ENCODE assay signal across 1 cellular context in the genomic region with DNA sequence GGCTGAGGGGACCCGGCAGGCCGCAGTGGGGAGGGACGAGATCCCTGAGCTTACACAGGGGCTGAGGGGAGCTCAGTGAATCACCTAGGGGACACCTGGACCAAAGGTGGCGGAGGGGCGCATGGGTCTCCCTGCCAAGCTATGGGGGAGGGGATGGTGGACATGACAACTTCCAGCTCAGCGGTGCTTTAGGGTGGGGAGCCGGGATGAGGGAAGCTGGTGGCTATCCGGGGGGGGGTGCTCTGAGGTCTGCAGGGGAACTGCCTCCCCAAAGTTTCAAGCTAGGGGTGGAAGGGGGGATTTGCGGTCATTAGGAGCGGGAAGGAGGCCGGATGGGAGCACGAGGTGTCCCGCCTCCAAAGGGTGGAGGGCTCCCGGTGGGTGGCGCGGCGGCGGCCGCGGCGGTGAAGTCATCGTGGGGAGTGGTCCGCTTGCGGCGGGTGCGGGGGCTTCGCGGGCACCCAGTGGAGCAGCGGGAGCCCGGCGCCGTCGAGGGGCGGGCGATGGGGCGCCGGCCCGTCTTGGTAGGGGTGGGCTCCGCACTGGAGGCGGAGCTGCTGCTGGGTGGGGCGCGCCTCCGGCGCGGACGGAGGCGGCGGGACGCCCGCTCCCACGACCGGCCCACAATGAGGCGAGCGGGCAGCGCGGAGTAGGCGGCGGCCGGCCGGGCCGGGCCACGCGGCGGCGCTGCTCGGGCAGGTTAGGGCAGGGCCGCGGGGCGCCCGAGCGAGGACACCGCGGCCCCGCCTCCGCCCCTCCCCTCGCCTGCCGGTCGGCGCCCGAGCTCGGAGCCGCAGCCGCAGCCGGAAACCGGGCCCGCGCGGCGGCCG.
TF ChIP-seq lines count a peak whose summit lies in the region.

A gene with protein sequence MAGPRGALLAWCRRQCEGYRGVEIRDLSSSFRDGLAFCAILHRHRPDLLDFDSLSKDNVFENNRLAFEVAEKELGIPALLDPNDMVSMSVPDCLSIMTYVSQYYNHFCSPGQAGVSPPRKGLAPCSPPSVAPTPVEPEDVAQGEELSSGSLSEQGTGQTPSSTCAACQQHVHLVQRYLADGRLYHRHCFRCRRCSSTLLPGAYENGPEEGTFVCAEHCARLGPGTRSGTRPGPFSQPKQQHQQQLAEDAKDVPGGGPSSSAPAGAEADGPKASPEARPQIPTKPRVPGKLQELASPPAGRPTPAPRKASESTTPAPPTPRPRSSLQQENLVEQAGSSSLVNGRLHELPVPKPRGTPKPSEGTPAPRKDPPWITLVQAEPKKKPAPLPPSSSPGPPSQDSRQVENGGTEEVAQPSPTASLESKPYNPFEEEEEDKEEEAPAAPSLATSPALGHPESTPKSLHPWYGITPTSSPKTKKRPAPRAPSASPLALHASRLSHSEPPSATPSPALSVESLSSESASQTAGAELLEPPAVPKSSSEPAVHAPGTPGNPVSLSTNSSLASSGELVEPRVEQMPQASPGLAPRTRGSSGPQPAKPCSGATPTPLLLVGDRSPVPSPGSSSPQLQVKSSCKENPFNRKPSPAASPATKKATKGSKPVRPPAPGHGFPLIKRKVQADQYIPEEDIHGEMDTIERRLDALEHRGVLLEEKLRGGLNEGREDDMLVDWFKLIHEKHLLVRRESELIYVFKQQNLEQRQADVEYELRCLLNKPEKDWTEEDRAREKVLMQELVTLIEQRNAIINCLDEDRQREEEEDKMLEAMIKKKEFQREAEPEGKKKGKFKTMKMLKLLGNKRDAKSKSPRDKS (plus strand): TSS at position 764 of the 830 bp plus-strand sequence. CDS start 126 bp downstream, outside the sequence.

TF ChIP-seq in HepG2, 621 proteins besides CTCF, POLR2A, EP300 and RAD21 (continued from another document):
- TF ChIP-seq, protein P1, sequence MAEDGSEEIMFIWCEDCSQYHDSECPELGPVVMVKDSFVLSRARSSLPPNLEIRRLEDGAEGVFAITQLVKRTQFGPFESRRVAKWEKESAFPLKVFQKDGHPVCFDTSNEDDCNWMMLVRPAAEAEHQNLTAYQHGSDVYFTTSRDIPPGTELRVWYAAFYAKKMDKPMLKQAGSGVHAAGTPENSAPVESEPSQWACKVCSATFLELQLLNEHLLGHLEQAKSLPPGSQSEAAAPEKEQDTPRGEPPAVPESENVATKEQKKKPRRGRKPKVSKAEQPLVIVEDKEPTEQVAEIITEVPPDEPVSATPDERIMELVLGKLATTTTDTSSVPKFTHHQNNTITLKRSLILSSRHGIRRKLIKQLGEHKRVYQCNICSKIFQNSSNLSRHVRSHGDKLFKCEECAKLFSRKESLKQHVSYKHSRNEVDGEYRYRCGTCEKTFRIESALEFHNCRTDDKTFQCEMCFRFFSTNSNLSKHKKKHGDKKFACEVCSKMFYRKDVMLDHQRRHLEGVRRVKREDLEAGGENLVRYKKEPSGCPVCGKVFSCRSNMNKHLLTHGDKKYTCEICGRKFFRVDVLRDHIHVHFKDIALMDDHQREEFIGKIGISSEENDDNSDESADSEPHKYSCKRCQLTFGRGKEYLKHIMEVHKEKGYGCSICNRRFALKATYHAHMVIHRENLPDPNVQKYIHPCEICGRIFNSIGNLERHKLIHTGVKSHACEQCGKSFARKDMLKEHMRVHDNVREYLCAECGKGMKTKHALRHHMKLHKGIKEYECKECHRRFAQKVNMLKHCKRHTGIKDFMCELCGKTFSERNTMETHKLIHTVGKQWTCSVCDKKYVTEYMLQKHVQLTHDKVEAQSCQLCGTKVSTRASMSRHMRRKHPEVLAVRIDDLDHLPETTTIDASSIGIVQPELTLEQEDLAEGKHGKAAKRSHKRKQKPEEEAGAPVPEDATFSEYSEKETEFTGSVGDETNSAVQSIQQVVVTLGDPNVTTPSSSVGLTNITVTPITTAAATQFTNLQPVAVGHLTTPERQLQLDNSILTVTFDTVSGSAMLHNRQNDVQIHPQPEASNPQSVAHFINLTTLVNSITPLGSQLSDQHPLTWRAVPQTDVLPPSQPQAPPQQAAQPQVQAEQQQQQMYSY (CRISPR knock-in tag; IDR thresholded peaks at IDR 0.05): no peak
